In the genomic region with DNA sequence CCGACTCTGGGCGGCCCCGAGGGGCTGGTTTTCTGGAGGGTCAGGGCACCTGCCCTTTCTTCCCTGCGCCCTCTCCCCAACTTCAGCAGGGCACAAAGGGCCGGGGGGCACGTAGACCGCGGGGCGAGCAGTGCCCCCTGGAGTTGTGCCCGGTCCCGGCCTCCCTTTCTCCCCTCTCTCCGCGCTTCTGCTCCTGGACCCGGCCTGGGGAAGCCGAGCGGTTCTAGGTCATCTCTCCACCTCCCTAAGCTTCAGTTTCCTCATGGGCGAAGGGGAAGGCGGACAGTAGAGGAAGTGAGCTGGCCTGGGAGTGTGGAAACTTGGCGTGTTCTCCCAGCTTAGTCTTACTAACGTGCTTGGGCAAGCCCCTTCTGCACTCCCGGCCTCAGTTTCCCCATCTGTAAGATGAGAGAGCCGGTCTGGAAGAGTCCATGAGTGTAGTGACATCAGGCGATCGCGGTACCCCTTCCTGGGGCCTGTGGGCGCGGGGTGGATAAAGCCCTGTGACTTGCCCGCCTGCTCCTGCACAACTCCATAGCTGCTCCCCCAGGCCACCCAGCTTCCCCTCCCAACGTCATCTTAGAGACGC, we compare ENCODE assay signal across 9 cellular contexts.
DNase-seq lines count a peak whose midpoint lies in the region; ATAC-seq, FAIRE-seq and TF ChIP-seq lines count a peak whose summit lies in the region.
"Had no signal": no experiment of that assay in that cellular context is flagged by ENCODE, and none has a peak within 500 bp of the region (broad histone marks: within the 10 kb centered on the region; RNA-seq: fewer than 3 reads in every experiment).

No MANE protein-coding gene starts in this region.

- TF ChIP-seq CTCF in chondrocyte (IDR thresholded peaks at IDR 0.05): no peak

- peak overlapping the region; percentile 66 for H3K27ac Mint-ChIP-seq in activated naive CD4-positive, alpha-beta T cell treated with anti-CD3 and anti-CD28 coated beads, Interleukin-2, amount 10 ng/mL, durations not matched to agents 7 days and 5 days
- H3K27ac Mint-ChIP-seq in chondrocyte (ENCODE audit: unreplicated experiment) (peak overlapping the region; percentile 53), memory B cell (no peak overlapping the region)

- no peak for FAIRE-seq in urothelium cell line (lab: Jason Lieb, UNC)

- H3K27me3 Mint-ChIP-seq in activated naive CD4-positive, alpha-beta T cell treated with anti-CD3 and anti-CD28 coated beads, Interleukin-2, amount 10 ng/mL, durations not matched to agents 7 days and 5 days: peaks cover 34% of the 10 kb centered on the region
- H3K27me3 Mint-ChIP-seq in chondrocyte (ENCODE audit: low read depth) (peaks cover 49% of the 10 kb centered on the region), memory B cell (peaks cover 13% of the 10 kb centered on the region)

- H3K36me3 Mint-ChIP-seq in activated naive CD4-positive, alpha-beta T cell treated with anti-CD3 and anti-CD28 coated beads, Interleukin-2, amount 10 ng/mL, durations not matched to agents 7 days and 5 days: no peaks in the 10 kb centered on the region
- H3K36me3 Mint-ChIP-seq in chondrocyte (ENCODE audit: low read depth) (peaks cover 1% of the 10 kb centered on the region), memory B cell (no peaks in the 10 kb centered on the region)

- DNase-seq in activated naive CD4-positive, alpha-beta T cell treated with anti-CD3 and anti-CD28 coated beads, Interleukin-2, amount 10 ng/mL, durations not matched to agents 7 days and 5 days: no peak
- DNase-seq in activated naive CD4-positive, alpha-beta T cell treated with Interleukin-2 at 50 U/mL for 16 hours: no peak
- DNase-seq in chondrocyte (ENCODE audit: low spot score) (no peak), memory B cell (ENCODE audit: low spot score in 2 of 2) (no peak), urothelium cell line (ENCODE audit: low spot score) (peak; percentile 61), NCI-H146 (lab: John Stamatoyannopoulos, UW) (no peak), SIG-M5 (lab: John Stamatoyannopoulos, UW) (no peak)
- DNase-seq: NCI-H1694 had no signal

- ATAC-seq in memory B cell (ENCODE audit: low read depth): no peak
- ATAC-seq in HG03196 (IDR thresholded peaks at IDR 0.05; ENCODE audit: unreplicated experiment): no peak

- peaks cover 30% of the 10 kb centered on the region for H3K4me1 Mint-ChIP-seq in activated naive CD4-positive, alpha-beta T cell treated with anti-CD3 and anti-CD28 coated beads, Interleukin-2, amount 10 ng/mL, durations not matched to agents 7 days and 5 days
- H3K4me1 Mint-ChIP-seq in chondrocyte (ENCODE audit: low read depth): peaks cover 16% of the 10 kb centered on the region
- H3K4me1 Mint-ChIP-seq in memory B cell: peaks cover 12% of the 10 kb centered on the region

- peak overlapping the region; percentile 50 for H3K4me3 Mint-ChIP-seq in activated naive CD4-positive, alpha-beta T cell treated with anti-CD3 and anti-CD28 coated beads, Interleukin-2, amount 10 ng/mL, durations not matched to agents 7 days and 5 days
- H3K4me3 Mint-ChIP-seq in chondrocyte (ENCODE audit: unreplicated experiment) (peak overlapping the region; percentile 33), memory B cell (peak overlapping the region; percentile 60)

- CTCF ChIA-PET in activated naive CD4-positive, alpha-beta T cell treated with anti-CD3 and anti-CD28 coated beads, Interleukin-2, amount 10 ng/mL, durations not matched to agents 7 days and 5 days (lab: Charles Lee): interaction anchor here (0.7 kb wide), 1 partner anchor 9 kb away, joined by 3 read pairs; no protein-coding TSS in a partner anchor

- no peaks in the 10 kb centered on the region for H3K9me3 Mint-ChIP-seq in activated naive CD4-positive, alpha-beta T cell treated with anti-CD3 and anti-CD28 coated beads, Interleukin-2, amount 10 ng/mL, durations not matched to agents 7 days and 5 days
- H3K9me3 Mint-ChIP-seq in chondrocyte (ENCODE audit: low read depth): no peaks in the 10 kb centered on the region
- no peaks in the 10 kb centered on the region for H3K9me3 Mint-ChIP-seq in memory B cell
